Comparison of ENCODE assay signal across 1 cellular context in genomic region chr17:46180895-46181279, GRCh38.
TF ChIP-seq lines count a peak whose summit lies in the region.

No MANE protein-coding gene starts in this region.

TF ChIP-seq in WTC11, 78 proteins besides CTCF, POLR2A, EP300 and RAD21 (continued from another document):
- no peak for TF ChIP-seq ZNF425 (CRISPR knock-in tag; conservative IDR thresholded peaks at IDR 0.05)
